In the genomic region with DNA sequence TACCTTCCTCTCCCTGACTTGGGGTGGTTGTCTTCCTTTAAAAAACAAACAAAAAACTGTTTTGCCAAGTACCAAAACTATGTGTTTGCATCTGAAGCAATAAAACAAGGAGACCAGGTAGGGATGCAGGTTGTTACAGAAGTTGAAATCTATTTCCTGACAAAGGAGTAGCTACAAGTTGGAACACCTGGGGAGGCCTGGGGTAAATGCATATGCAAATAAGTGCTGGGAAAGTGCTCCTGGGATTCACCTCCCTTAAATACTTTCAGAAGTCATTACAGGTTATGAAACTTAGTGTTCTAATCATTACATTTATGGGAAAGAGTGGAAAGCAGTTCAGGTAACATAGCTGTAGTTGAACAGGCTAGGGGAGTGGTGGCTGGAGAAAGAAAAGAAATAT, we compare ENCODE assay signal across 1 cellular context.
TF ChIP-seq lines count a peak whose summit lies in the region.

No MANE protein-coding gene starts in this region.

TF ChIP-seq in H1, 55 proteins besides CTCF, POLR2A, EP300 and RAD21:
- TF ChIP-seq TCF12 (IDR thresholded peaks at IDR 0.05; ENCODE audit: low read depth, low read length) (no peak), HDAC6 (IDR thresholded peaks at IDR 0.05; ENCODE audit: low read depth, low read length) (no peak), TBP (IDR thresholded peaks at IDR 0.05; ENCODE audit: low read depth, low read length) (no peak), SP2 (IDR thresholded peaks at IDR 0.05; ENCODE audit: low read length) (no peak), SRF (IDR thresholded peaks at IDR 0.05; ENCODE audit: low read depth, low read length) (no peak), JUN (IDR thresholded peaks at IDR 0.05; ENCODE audit: low read depth, low read length) (no peak), JUND (IDR thresholded peaks at IDR 0.05; ENCODE audit: low read length) (no peak), PHF8 (conservative IDR thresholded peaks at IDR 0.05; ENCODE audit: low read depth, low read length) (no peak), CTBP2 (IDR thresholded peaks at IDR 0.05; ENCODE audit: borderline replicate concordance, insufficient read depth, insufficient read length, low read length) (no peak), CEBPB (IDR thresholded peaks at IDR 0.05; ENCODE audit: low read depth, low read length) (no peak), TEAD4 (IDR thresholded peaks at IDR 0.05; ENCODE audit: low read depth, low read length) (no peak), RFX5 (IDR thresholded peaks at IDR 0.05; ENCODE audit: borderline replicate concordance, low read depth, low read length) (no peak), HDAC2 (IDR thresholded peaks at IDR 0.05; ENCODE audit: borderline replicate concordance in 1 of 2, low read depth in 2 of 2, low read length in 2 of 2) (no peak), CBX5 (IDR thresholded peaks at IDR 0.05; ENCODE audit: low read depth, low read length) (no peak), TAF7 (optimal IDR thresholded peaks at IDR 0.05; ENCODE audit: borderline replicate concordance, low read depth, low read length) (no peak), SP4 (IDR thresholded peaks at IDR 0.05; ENCODE audit: low read length) (no peak), BRCA1 (IDR thresholded peaks at IDR 0.05; ENCODE audit: low read depth, low read length) (no peak)
- TF ChIP-seq, protein P1, sequence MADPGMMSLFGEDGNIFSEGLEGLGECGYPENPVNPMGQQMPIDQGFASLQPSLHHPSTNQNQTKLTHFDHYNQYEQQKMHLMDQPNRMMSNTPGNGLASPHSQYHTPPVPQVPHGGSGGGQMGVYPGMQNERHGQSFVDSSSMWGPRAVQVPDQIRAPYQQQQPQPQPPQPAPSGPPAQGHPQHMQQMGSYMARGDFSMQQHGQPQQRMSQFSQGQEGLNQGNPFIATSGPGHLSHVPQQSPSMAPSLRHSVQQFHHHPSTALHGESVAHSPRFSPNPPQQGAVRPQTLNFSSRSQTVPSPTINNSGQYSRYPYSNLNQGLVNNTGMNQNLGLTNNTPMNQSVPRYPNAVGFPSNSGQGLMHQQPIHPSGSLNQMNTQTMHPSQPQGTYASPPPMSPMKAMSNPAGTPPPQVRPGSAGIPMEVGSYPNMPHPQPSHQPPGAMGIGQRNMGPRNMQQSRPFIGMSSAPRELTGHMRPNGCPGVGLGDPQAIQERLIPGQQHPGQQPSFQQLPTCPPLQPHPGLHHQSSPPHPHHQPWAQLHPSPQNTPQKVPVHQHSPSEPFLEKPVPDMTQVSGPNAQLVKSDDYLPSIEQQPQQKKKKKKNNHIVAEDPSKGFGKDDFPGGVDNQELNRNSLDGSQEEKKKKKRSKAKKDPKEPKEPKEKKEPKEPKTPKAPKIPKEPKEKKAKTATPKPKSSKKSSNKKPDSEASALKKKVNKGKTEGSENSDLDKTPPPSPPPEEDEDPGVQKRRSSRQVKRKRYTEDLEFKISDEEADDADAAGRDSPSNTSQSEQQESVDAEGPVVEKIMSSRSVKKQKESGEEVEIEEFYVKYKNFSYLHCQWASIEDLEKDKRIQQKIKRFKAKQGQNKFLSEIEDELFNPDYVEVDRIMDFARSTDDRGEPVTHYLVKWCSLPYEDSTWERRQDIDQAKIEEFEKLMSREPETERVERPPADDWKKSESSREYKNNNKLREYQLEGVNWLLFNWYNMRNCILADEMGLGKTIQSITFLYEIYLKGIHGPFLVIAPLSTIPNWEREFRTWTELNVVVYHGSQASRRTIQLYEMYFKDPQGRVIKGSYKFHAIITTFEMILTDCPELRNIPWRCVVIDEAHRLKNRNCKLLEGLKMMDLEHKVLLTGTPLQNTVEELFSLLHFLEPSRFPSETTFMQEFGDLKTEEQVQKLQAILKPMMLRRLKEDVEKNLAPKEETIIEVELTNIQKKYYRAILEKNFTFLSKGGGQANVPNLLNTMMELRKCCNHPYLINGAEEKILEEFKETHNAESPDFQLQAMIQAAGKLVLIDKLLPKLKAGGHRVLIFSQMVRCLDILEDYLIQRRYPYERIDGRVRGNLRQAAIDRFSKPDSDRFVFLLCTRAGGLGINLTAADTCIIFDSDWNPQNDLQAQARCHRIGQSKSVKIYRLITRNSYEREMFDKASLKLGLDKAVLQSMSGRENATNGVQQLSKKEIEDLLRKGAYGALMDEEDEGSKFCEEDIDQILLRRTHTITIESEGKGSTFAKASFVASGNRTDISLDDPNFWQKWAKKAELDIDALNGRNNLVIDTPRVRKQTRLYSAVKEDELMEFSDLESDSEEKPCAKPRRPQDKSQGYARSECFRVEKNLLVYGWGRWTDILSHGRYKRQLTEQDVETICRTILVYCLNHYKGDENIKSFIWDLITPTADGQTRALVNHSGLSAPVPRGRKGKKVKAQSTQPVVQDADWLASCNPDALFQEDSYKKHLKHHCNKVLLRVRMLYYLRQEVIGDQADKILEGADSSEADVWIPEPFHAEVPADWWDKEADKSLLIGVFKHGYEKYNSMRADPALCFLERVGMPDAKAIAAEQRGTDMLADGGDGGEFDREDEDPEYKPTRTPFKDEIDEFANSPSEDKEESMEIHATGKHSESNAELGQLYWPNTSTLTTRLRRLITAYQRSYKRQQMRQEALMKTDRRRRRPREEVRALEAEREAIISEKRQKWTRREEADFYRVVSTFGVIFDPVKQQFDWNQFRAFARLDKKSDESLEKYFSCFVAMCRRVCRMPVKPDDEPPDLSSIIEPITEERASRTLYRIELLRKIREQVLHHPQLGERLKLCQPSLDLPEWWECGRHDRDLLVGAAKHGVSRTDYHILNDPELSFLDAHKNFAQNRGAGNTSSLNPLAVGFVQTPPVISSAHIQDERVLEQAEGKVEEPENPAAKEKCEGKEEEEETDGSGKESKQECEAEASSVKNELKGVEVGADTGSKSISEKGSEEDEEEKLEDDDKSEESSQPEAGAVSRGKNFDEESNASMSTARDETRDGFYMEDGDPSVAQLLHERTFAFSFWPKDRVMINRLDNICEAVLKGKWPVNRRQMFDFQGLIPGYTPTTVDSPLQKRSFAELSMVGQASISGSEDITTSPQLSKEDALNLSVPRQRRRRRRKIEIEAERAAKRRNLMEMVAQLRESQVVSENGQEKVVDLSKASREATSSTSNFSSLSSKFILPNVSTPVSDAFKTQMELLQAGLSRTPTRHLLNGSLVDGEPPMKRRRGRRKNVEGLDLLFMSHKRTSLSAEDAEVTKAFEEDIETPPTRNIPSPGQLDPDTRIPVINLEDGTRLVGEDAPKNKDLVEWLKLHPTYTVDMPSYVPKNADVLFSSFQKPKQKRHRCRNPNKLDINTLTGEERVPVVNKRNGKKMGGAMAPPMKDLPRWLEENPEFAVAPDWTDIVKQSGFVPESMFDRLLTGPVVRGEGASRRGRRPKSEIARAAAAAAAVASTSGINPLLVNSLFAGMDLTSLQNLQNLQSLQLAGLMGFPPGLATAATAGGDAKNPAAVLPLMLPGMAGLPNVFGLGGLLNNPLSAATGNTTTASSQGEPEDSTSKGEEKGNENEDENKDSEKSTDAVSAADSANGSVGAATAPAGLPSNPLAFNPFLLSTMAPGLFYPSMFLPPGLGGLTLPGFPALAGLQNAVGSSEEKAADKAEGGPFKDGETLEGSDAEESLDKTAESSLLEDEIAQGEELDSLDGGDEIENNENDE (IDR thresholded peaks at IDR 0.05; ENCODE audit: insufficient replicate concordance, low read length), result no peak
TF ChIP-seq in H1: peak in this region for 0.
